ENCODE assay signal across 4 cellular contexts in the genomic region with DNA sequence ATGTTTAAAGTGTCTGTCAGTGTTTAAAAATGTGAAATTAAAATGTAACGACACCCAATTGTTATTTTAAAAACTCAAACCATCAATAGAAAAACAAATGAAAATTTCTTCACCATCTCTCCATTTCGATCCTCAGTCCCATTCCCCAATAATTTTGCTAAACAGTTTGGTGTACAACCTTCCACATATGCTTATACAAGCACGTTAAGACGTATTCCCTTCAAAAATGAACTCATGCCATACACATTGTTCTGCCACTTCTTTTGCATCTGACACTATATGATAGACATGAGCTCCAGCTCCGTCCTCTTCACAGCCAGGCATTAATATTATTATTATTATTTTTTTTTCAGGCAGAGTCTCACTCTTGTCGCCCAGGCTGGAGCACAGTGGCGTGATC. TPM values are rescaled to one million over a fixed set of nuclear protein-coding genes. Genes with fewer than 3 reads are reported as not detected.
"Had no signal": no experiment of that assay in that cellular context is flagged by ENCODE, and none has a peak within 500 bp of the region (broad histone marks: within the 10 kb centered on the region; RNA-seq: fewer than 3 reads in every experiment).

No MANE protein-coding gene starts in this region.

- H3K4me3 ChIP-seq: GM12878 had no signal

- ATAC-seq: GM12878 had no signal

- DNase-seq: GDM1, GF-D8 had no signal

RNA-seq across cellular contexts. Expression of a gene that starts 14.1 kb away (rescaled TPM):
- total RNA-seq: G401, GM12878 had no signal
- polyA plus RNA-seq: GM12878 had no signal
